In the genomic region with DNA sequence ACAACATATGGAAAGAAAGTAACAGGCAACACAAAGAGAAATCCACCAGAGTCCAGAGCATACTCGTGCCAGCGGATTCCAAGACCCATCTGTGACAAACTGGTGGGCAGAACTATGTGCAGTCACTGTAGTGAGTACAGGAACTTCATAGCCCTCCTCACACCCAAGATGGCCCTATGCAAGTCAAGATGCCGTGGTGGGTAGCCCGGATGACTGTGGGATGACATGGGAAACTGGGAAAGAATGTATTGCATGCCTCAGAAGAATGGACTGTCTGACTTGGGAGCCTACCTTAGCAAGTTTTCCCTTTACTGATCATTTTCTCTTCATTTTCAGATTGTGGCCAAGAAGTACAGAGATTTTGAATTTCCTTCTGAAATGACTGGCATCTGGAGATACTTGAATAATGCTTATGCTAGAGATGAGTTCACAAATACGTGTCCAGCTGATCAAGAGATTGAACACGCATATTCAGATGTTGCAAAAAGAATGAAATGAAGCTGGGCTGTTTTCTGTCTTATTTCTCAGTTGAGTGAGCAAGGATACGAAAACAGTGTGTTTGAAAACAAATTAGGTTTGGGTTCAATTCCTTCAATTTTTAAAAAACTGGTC, we compare ENCODE assay signal across 1 cellular context.
TF ChIP-seq lines count a peak whose summit lies in the region.

No MANE protein-coding gene starts in this region.

TF ChIP-seq in GM12878, 131 proteins besides CTCF, POLR2A, EP300 and RAD21:
- TF ChIP-seq RUNX3 (IDR thresholded peaks at IDR 0.05; ENCODE audit: low read length) (peak; percentile 32; the same call in 1 of the 2 replicates), JUNB (IDR thresholded peaks at IDR 0.05) (peak; percentile 62; the same call in 1 of the 2 replicates), ZBED1 (IDR thresholded peaks at IDR 0.05; ENCODE audit: borderline replicate concordance) (no peak)
- TF ChIP-seq, protein P1, sequence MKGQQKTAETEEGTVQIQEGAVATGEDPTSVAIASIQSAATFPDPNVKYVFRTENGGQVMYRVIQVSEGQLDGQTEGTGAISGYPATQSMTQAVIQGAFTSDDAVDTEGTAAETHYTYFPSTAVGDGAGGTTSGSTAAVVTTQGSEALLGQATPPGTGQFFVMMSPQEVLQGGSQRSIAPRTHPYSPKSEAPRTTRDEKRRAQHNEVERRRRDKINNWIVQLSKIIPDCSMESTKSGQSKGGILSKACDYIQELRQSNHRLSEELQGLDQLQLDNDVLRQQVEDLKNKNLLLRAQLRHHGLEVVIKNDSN (IDR thresholded peaks at IDR 0.05; ENCODE audit: borderline replicate concordance, extremely low read length, insufficient read depth, low read depth, low read length), result no peak
- TF ChIP-seq, protein P2, sequence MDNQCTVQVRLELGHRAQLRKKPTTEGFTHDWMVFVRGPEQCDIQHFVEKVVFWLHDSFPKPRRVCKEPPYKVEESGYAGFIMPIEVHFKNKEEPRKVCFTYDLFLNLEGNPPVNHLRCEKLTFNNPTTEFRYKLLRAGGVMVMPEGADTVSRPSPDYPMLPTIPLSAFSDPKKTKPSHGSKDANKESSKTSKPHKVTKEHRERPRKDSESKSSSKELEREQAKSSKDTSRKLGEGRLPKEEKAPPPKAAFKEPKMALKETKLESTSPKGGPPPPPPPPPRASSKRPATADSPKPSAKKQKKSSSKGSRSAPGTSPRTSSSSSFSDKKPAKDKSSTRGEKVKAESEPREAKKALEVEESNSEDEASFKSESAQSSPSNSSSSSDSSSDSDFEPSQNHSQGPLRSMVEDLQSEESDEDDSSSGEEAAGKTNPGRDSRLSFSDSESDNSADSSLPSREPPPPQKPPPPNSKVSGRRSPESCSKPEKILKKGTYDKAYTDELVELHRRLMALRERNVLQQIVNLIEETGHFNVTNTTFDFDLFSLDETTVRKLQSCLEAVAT (IDR thresholded peaks at IDR 0.05), result no peak
